In the genomic region with DNA sequence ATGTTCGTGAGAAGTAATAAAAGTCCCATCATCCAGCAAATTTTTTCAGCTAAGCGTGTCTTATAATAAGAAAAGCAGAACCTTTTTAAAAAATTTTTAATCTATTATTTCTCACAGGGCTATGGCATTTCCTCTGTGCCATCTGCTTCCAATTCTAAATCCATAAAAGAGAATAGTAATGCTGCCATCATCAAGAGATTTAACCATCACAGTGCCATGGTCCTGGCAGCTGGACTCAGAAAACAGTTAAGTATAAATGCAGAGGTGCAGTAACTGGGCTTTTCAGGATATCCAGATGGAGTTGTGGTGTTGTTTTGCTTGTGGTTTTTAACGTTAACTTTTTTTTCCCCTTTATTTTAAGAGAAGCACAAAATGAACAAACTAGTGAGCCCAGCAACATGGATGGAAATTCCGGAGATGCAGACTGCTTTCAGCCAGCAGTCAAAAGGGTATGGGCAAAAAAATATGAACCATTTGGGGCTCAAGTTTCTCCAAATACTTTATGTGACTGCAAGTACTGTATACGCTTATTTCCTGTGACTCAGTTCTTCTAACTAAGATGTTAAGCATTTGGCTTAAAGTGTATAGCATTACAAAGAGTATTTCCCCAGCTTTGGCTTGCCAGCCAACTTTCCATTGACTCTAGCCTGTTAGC, we compare ENCODE assay signal across 1 cellular context.
TF ChIP-seq lines count a peak whose summit lies in the region.

No MANE protein-coding gene starts in this region.

TF ChIP-seq in HepG2, 621 proteins besides CTCF, POLR2A, EP300 and RAD21:
- TF ChIP-seq ZNF605 (CRISPR knock-in tag; IDR thresholded peaks at IDR 0.05) = no peak
- TF ChIP-seq, protein P1, sequence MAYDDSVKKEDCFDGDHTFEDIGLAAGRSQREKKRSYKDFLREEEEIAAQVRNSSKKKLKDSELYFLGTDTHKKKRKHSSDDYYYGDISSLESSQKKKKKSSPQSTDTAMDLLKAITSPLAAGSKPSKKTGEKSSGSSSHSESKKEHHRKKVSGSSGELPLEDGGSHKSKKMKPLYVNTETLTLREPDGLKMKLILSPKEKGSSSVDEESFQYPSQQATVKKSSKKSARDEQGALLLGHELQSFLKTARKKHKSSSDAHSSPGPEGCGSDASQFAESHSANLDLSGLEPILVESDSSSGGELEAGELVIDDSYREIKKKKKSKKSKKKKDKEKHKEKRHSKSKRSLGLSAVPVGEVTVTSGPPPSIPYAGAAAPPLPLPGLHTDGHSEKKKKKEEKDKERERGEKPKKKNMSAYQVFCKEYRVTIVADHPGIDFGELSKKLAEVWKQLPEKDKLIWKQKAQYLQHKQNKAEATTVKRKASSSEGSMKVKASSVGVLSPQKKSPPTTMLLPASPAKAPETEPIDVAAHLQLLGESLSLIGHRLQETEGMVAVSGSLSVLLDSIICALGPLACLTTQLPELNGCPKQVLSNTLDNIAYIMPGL (CRISPR knock-in tag; IDR thresholded peaks at IDR 0.05; ENCODE audit: borderline replicate concordance in 1 of 2, low read depth in 1 of 2) = no peak
- no peak for TF ChIP-seq SAP130 (CRISPR knock-in tag; IDR thresholded peaks at IDR 0.05; ENCODE audit: low read depth)
- no peak for TF ChIP-seq HNRNPK (IDR thresholded peaks at IDR 0.05; ENCODE audit: low read depth, low read length, poor library complexity, severe bottlenecking)
- TF ChIP-seq NPAS2 (CRISPR knock-in tag; IDR thresholded peaks at IDR 0.05; ENCODE audit: borderline replicate concordance) = no peak
- no peak for TF ChIP-seq ZBTB21 (CRISPR knock-in tag; IDR thresholded peaks at IDR 0.05)
- no peak for TF ChIP-seq XBP1 (CRISPR knock-in tag; IDR thresholded peaks at IDR 0.05)
- no peak for TF ChIP-seq REXO4 (CRISPR knock-in tag; IDR thresholded peaks at IDR 0.05; ENCODE audit: borderline replicate concordance)
- TF ChIP-seq ZNF704 (CRISPR knock-in tag; IDR thresholded peaks at IDR 0.05; ENCODE audit: borderline replicate concordance) = no peak
- TF ChIP-seq ZNF720 (CRISPR knock-in tag; IDR thresholded peaks at IDR 0.05) = no peak
- no peak for TF ChIP-seq KLF11 (CRISPR knock-in tag; IDR thresholded peaks at IDR 0.05)
- no peak for TF ChIP-seq RORA (CRISPR knock-in tag; IDR thresholded peaks at IDR 0.05)
- no peak for TF ChIP-seq ATF5 (CRISPR knock-in tag; IDR thresholded peaks at IDR 0.05; ENCODE audit: low read depth)
- TF ChIP-seq ZNF572 (CRISPR knock-in tag; IDR thresholded peaks at IDR 0.05) = no peak
- TF ChIP-seq PRPF4 (IDR thresholded peaks at IDR 0.05; ENCODE audit: low read depth, low read length, poor library complexity, severe bottlenecking) = no peak
- no peak for TF ChIP-seq ARHGAP35 (CRISPR knock-in tag; IDR thresholded peaks at IDR 0.05; ENCODE audit: borderline replicate concordance)
- no peak for TF ChIP-seq HNRNPL (IDR thresholded peaks at IDR 0.05; ENCODE audit: low read depth, low read length)
